1 cellular context compared by ENCODE assay signal in genomic region chr20:63706852-63707557, GRCh38.
A peak's percentile ranks its signal among the peaks of the same experiment; 100 is the strongest.
TF ChIP-seq lines count a peak whose summit lies in the region.

No MANE protein-coding gene starts in this region.

TF ChIP-seq in HepG2, 621 proteins besides CTCF, POLR2A, EP300 and RAD21 (continued from another document and continues in another):
- TF ChIP-seq FOXO4 (CRISPR knock-in tag; conservative IDR thresholded peaks at IDR 0.05): no peak
- TF ChIP-seq, protein P1, sequence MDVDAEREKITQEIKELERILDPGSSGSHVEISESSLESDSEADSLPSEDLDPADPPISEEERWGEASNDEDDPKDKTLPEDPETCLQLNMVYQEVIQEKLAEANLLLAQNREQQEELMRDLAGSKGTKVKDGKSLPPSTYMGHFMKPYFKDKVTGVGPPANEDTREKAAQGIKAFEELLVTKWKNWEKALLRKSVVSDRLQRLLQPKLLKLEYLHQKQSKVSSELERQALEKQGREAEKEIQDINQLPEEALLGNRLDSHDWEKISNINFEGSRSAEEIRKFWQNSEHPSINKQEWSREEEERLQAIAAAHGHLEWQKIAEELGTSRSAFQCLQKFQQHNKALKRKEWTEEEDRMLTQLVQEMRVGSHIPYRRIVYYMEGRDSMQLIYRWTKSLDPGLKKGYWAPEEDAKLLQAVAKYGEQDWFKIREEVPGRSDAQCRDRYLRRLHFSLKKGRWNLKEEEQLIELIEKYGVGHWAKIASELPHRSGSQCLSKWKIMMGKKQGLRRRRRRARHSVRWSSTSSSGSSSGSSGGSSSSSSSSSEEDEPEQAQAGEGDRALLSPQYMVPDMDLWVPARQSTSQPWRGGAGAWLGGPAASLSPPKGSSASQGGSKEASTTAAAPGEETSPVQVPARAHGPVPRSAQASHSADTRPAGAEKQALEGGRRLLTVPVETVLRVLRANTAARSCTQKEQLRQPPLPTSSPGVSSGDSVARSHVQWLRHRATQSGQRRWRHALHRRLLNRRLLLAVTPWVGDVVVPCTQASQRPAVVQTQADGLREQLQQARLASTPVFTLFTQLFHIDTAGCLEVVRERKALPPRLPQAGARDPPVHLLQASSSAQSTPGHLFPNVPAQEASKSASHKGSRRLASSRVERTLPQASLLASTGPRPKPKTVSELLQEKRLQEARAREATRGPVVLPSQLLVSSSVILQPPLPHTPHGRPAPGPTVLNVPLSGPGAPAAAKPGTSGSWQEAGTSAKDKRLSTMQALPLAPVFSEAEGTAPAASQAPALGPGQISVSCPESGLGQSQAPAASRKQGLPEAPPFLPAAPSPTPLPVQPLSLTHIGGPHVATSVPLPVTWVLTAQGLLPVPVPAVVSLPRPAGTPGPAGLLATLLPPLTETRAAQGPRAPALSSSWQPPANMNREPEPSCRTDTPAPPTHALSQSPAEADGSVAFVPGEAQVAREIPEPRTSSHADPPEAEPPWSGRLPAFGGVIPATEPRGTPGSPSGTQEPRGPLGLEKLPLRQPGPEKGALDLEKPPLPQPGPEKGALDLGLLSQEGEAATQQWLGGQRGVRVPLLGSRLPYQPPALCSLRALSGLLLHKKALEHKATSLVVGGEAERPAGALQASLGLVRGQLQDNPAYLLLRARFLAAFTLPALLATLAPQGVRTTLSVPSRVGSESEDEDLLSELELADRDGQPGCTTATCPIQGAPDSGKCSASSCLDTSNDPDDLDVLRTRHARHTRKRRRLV (CRISPR knock-in tag; IDR thresholded peaks at IDR 0.05): no peak
- no peak for TF ChIP-seq RFXANK (CRISPR knock-in tag; IDR thresholded peaks at IDR 0.05)
- peak; percentile 90; the same call in 1 of the 2 replicates for TF ChIP-seq TGIF2 (CRISPR knock-in tag; IDR thresholded peaks at IDR 0.05)
- no peak; the same call in 1 of the 2 replicates for TF ChIP-seq TCF7 (IDR thresholded peaks at IDR 0.05; ENCODE audit: low read depth)
- peak; percentile 69; the same call in 1 of the 2 replicates for TF ChIP-seq KDM4B (CRISPR knock-in tag; IDR thresholded peaks at IDR 0.05)
- TF ChIP-seq ZNF263 (CRISPR knock-in tag; IDR thresholded peaks at IDR 0.05): peak; percentile 96
- TF ChIP-seq ZMAT3 (CRISPR knock-in tag; conservative IDR thresholded peaks at IDR 0.05): no peak; the same call in 1 of the 2 replicates
- TF ChIP-seq, protein P2, sequence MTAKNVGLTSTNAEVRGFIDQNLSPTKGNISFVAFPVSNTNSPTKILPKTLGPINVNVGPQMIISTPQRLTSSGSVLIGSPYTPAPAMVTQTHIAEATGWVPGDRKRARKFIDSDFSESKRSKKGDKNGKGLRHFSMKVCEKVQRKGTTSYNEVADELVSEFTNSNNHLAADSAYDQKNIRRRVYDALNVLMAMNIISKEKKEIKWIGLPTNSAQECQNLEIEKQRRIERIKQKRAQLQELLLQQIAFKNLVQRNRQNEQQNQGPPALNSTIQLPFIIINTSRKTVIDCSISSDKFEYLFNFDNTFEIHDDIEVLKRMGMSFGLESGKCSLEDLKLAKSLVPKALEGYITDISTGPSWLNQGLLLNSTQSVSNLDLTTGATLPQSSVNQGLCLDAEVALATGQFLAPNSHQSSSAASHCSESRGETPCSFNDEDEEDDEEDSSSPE (CRISPR knock-in tag; IDR thresholded peaks at IDR 0.05): peak; percentile 46; the same call in 1 of the 2 replicates
- TF ChIP-seq RCOR2 (CRISPR knock-in tag; IDR thresholded peaks at IDR 0.05): no peak
- TF ChIP-seq, protein P3, sequence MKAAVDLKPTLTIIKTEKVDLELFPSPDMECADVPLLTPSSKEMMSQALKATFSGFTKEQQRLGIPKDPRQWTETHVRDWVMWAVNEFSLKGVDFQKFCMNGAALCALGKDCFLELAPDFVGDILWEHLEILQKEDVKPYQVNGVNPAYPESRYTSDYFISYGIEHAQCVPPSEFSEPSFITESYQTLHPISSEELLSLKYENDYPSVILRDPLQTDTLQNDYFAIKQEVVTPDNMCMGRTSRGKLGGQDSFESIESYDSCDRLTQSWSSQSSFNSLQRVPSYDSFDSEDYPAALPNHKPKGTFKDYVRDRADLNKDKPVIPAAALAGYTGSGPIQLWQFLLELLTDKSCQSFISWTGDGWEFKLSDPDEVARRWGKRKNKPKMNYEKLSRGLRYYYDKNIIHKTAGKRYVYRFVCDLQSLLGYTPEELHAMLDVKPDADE (CRISPR knock-in tag; IDR thresholded peaks at IDR 0.05): no peak
- TF ChIP-seq, protein P4, sequence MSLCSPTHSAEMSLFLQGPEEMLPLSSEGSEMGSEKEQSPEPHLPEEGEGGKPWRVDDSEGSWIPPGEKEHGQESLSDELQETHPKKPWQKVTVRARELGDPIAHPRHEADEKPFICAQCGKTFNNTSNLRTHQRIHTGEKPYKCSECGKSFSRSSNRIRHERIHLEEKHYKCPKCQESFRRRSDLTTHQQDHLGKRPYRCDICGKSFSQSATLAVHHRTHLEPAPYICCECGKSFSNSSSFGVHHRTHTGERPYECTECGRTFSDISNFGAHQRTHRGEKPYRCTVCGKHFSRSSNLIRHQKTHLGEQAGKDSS (CRISPR knock-in tag; IDR thresholded peaks at IDR 0.05; ENCODE audit: borderline replicate concordance, low read depth): peak; percentile 67
- TF ChIP-seq, protein P5, sequence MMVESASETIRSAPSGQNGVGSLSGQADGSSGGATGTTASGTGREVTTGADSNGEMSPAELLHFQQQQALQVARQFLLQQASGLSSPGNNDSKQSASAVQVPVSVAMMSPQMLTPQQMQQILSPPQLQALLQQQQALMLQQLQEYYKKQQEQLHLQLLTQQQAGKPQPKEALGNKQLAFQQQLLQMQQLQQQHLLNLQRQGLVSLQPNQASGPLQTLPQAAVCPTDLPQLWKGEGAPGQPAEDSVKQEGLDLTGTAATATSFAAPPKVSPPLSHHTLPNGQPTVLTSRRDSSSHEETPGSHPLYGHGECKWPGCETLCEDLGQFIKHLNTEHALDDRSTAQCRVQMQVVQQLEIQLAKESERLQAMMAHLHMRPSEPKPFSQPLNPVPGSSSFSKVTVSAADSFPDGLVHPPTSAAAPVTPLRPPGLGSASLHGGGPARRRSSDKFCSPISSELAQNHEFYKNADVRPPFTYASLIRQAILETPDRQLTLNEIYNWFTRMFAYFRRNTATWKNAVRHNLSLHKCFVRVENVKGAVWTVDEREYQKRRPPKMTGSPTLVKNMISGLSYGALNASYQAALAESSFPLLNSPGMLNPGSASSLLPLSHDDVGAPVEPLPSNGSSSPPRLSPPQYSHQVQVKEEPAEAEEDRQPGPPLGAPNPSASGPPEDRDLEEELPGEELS (CRISPR knock-in tag; IDR thresholded peaks at IDR 0.05): peak; percentile 37; the same call in 1 of the 2 replicates
- TF ChIP-seq CHCHD3 (CRISPR knock-in tag; IDR thresholded peaks at IDR 0.05): peak; percentile 64; the same call in 1 of the 2 replicates
- no peak; the same call in 1 of the 2 replicates for TF ChIP-seq ZNF543 (CRISPR knock-in tag; IDR thresholded peaks at IDR 0.05)
- 0 out of 2 replicates have a peak, but pooled peaks have one; percentile 34 for TF ChIP-seq ZNF776 (CRISPR knock-in tag; IDR thresholded peaks at IDR 0.05)
- TF ChIP-seq WIZ (CRISPR knock-in tag; IDR thresholded peaks at IDR 0.05): no peak
- TF ChIP-seq KAT8 (CRISPR knock-in tag; IDR thresholded peaks at IDR 0.05): peak; percentile 50; the same call in 1 of the 2 replicates
- no peak for TF ChIP-seq LCORL (IDR thresholded peaks at IDR 0.05)
- peak; percentile 95 for TF ChIP-seq LCORL (CRISPR knock-in tag; IDR thresholded peaks at IDR 0.05)
- TF ChIP-seq MYNN (CRISPR knock-in tag; IDR thresholded peaks at IDR 0.05; ENCODE audit: low read depth): no peak
- TF ChIP-seq NFIC (IDR thresholded peaks at IDR 0.05; ENCODE audit: low read length): no peak
- no peak for TF ChIP-seq ZSCAN22 (CRISPR knock-in tag; IDR thresholded peaks at IDR 0.05)
- no peak for TF ChIP-seq CERS6 (CRISPR knock-in tag; IDR thresholded peaks at IDR 0.05)
- TF ChIP-seq SRSF9 (IDR thresholded peaks at IDR 0.05; ENCODE audit: borderline replicate concordance, insufficient read depth, low read depth, low read length, poor library complexity, severe bottlenecking): no peak
- TF ChIP-seq ZNF891 (CRISPR knock-in tag; IDR thresholded peaks at IDR 0.05): no peak; the same call in none of the 2 replicates
- no peak for TF ChIP-seq TAF15 (IDR thresholded peaks at IDR 0.05; ENCODE audit: low read depth, low read length, poor library complexity, severe bottlenecking)
- TF ChIP-seq TEAD3 (CRISPR knock-in tag; optimal IDR thresholded peaks at IDR 0.05; ENCODE audit: borderline replicate concordance): peak; percentile 80
- TF ChIP-seq ATF7 (IDR thresholded peaks at IDR 0.05): no peak
- TF ChIP-seq ATF7 (CRISPR knock-in tag; IDR thresholded peaks at IDR 0.05): no peak
- no peak for TF ChIP-seq ZBTB3 (CRISPR knock-in tag; IDR thresholded peaks at IDR 0.05; ENCODE audit: borderline replicate concordance, low read depth)
- TF ChIP-seq ZC3H4 (CRISPR knock-in tag; IDR thresholded peaks at IDR 0.05; ENCODE audit: borderline replicate concordance): no peak; the same call in 1 of the 2 replicates
- no peak; the same call in none of the 2 replicates for TF ChIP-seq ZC3H13 (CRISPR knock-in tag; IDR thresholded peaks at IDR 0.05)
- TF ChIP-seq ZNF512 (CRISPR knock-in tag; IDR thresholded peaks at IDR 0.05): no peak
- TF ChIP-seq, protein P6, sequence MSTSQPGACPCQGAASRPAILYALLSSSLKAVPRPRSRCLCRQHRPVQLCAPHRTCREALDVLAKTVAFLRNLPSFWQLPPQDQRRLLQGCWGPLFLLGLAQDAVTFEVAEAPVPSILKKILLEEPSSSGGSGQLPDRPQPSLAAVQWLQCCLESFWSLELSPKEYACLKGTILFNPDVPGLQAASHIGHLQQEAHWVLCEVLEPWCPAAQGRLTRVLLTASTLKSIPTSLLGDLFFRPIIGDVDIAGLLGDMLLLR (CRISPR knock-in tag; IDR thresholded peaks at IDR 0.05): no peak
- no peak for TF ChIP-seq ZNF652 (CRISPR knock-in tag; IDR thresholded peaks at IDR 0.05; ENCODE audit: borderline replicate concordance, low read depth)
- no peak for TF ChIP-seq CEBPB (IDR thresholded peaks at IDR 0.05; ENCODE audit: borderline replicate concordance, low read depth, low read length)
- TF ChIP-seq, protein P7, sequence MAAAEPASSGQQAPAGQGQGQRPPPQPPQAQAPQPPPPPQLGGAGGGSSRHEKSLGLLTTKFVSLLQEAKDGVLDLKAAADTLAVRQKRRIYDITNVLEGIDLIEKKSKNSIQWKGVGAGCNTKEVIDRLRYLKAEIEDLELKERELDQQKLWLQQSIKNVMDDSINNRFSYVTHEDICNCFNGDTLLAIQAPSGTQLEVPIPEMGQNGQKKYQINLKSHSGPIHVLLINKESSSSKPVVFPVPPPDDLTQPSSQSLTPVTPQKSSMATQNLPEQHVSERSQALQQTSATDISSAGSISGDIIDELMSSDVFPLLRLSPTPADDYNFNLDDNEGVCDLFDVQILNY (CRISPR knock-in tag; conservative IDR thresholded peaks at IDR 0.05): no peak
- TF ChIP-seq ZNF574 (CRISPR knock-in tag; IDR thresholded peaks at IDR 0.05): peak; percentile 80
- TF ChIP-seq SOX13 (IDR thresholded peaks at IDR 0.05): no peak
- peak in 1 of 2 experiments; percentile 37; a peak in 1 of 4 replicates for TF ChIP-seq SOX13 (CRISPR knock-in tag; conservative IDR thresholded peaks at IDR 0.05 in 1 of 2, IDR thresholded peaks at IDR 0.05 in 1 of 2)
- no peak for TF ChIP-seq TRIM24 (CRISPR knock-in tag; IDR thresholded peaks at IDR 0.05)
- 0 out of 2 replicates have a peak, but pooled peaks have one; percentile 38 for TF ChIP-seq ZSCAN9 (CRISPR knock-in tag; IDR thresholded peaks at IDR 0.05; ENCODE audit: borderline replicate concordance)
- TF ChIP-seq ZNF616 (CRISPR knock-in tag; IDR thresholded peaks at IDR 0.05; ENCODE audit: low read depth): no peak
- TF ChIP-seq MAX (IDR thresholded peaks at IDR 0.05): peak; percentile 80; the same call in 1 of the 2 replicates
